Comparison of ENCODE assay signal across 23 cellular contexts in the genomic region with DNA sequence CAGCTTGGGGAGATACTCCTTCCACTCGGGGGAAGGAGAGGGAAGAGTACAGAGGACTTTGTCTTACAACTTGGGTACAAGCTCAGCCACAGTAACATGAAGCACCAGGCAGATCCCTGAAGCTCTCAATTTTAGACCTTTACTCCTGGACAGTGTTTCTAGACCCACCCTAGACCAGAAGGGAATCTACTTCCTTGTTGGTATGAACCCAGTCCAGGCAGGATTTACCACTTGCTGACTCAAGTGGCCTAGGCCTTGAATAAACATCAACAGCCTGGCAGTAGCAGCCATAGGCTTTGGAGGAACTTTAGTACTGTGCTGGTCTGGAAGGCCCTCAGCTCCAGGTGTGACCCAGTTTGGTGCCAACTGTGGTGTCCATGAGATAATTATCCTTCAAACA.
"Had no signal": no experiment of that assay in that cellular context is flagged by ENCODE, and none has a peak within 500 bp of the region (broad histone marks: within the 10 kb centered on the region; RNA-seq: fewer than 3 reads in every experiment).

No MANE protein-coding gene starts in this region.

- FAIRE-seq: RCC 7860 had no signal

- DNase-seq: activated B cell treated with CpG ODN at 0.5 μM for 24 hours; activated CD4-positive, alpha-beta T cell treated with anti-CD3 and anti-CD28 coated beads for 1 hour; activated CD4-positive, alpha-beta T cell treated with anti-CD3 and anti-CD28 coated beads, Interleukin-2, amount 10 ng/mL, durations not matched to agents 24 days and 14 days; activated CD4-positive, alpha-beta T cell treated with anti-CD3 and anti-CD28 coated beads, Interleukin-2, amount 50 U/mL, for 48 hours; activated CD8-positive, alpha-beta memory T cell treated with anti-CD3 and anti-CD28 coated beads, Interleukin-2, amount 10 ng/mL, durations not matched to agents 7 days and 5 days; activated effector memory CD4-positive, alpha-beta T cell treated with Interleukin-2 at 50 U/mL for 16 hours; activated naive CD4-positive, alpha-beta T cell; activated T-cell treated with anti-CD3 and anti-CD28 coated beads, Interleukin-2, amount 50 U/mL, for 24 hours; aorta; caudate nucleus; NCI-H1092; NCI-H1417; NCI-H1930; NCI-H446; NCI-H526 treated with DMSO at 0.1 percent for 48 hours; NCI-H82; PC-3; SHP77 treated with DMSO at 0.1 percent for 48 hours; T-helper 17 cell; T-helper 9 cell had no signal

- H3K4me1 ChIP-seq: breast epithelium had no signal

- ATAC-seq: activated CD8-positive, alpha-beta memory T cell treated with anti-CD3 and anti-CD28 coated beads, Interleukin-2, amount 10 ng/mL, durations not matched to agents 7 days and 5 days; PC-3; T-helper 17 cell had no signal

- H3K4me3 ChIP-seq: breast epithelium had no signal

- H3K27ac ChIP-seq: breast epithelium, KMS-11 had no signal

- H3K36me3 ChIP-seq: breast epithelium had no signal
